1 cellular context compared by ENCODE assay signal in genomic region chr6:157271441-157271840, GRCh38.
TF ChIP-seq lines count a peak whose summit lies in the region.

No MANE protein-coding gene starts in this region.

TF ChIP-seq in HepG2, 621 proteins besides CTCF, POLR2A, EP300 and RAD21 (continued from another document):
- no peak for TF ChIP-seq ZBTB49 (CRISPR knock-in tag; IDR thresholded peaks at IDR 0.05; ENCODE audit: borderline replicate concordance)
- TF ChIP-seq IKZF5 (CRISPR knock-in tag; IDR thresholded peaks at IDR 0.05): no peak
- no peak for TF ChIP-seq MIER2 (CRISPR knock-in tag; IDR thresholded peaks at IDR 0.05)
- TF ChIP-seq ZNF10 (CRISPR knock-in tag; IDR thresholded peaks at IDR 0.05; ENCODE audit: borderline replicate concordance, low read depth): no peak
TF ChIP-seq in HepG2: peak in this region for 0.
